8 cellular contexts compared by ENCODE assay signal in the genomic region with DNA sequence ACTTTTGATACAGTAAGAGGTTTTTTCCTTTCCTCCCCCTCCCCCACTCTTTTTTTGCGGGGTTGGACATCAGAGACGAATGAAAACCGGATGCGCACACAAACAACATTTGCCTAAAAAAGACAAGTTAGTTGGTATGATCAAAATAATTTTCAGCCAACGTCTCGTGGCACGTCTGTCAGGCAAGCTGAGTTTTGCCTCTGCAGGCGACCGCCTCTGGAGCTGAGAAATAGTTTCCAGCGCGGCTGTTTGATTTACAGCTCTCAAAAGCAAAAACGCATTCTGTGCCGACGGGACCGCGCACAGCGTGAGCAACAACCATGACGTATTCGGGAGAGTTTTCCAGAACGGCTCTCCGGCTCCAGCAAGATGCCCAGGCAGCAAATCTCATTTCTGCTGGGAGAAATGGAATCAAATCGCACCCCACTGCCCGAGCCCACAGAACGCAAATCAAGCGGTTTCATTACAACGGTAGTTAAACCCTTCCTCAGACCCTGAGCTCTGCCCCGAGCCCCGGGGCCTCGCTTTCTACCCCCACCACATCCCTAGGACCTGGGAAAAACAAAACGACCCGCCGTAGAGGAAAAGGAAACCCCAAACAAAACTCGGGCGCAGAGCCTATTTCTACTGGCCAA. TPM values are rescaled to one million over a fixed set of nuclear protein-coding genes. Genes with fewer than 3 reads are reported as not detected.
A peak's percentile ranks its signal among the peaks of the same experiment; 100 is the strongest.
DNase-seq lines count a peak whose midpoint lies in the region; ATAC-seq and TF ChIP-seq lines count a peak whose summit lies in the region.

No MANE protein-coding gene starts in this region.

- no peaks in the 10 kb centered on the region for H3K27me3 ChIP-seq in NT2/D1 (ENCODE audit: insufficient read depth, insufficient read length)
- no peaks in the 10 kb centered on the region for H3K27me3 ChIP-seq in osteoblast (ENCODE audit: insufficient read depth, low read length)
- no peaks in the 10 kb centered on the region for H3K27me3 ChIP-seq in thyroid gland

- no peaks in the 10 kb centered on the region for H3K36me3 ChIP-seq in NT2/D1 (ENCODE audit: insufficient read depth, insufficient read length, low read length)
- H3K36me3 ChIP-seq in osteoblast (ENCODE audit: insufficient read depth, low read length) = no peaks in the 10 kb centered on the region
- no peaks in the 10 kb centered on the region for H3K36me3 ChIP-seq in thyroid gland

- 0% methylated on average over 18 to 33 of the region's 34 CpGs for WGBS in thyroid gland, 2 donors

- TF ChIP-seq CTCF in glutamatergic neuron (IDR thresholded peaks at IDR 0.05; ENCODE audit: partially characterized antibody, unreplicated experiment) = no peak
- no peak for TF ChIP-seq CTCF in osteoblast (IDR thresholded peaks at IDR 0.05; ENCODE audit: extremely low read depth, low read depth, low read length)
- TF ChIP-seq CTCF in thyroid gland (IDR thresholded peaks at IDR 0.05) = no peak

- peak overlapping the region; percentile 99 for H3K4me2 ChIP-seq in osteoblast (ENCODE audit: insufficient read depth, low read length)

- peaks cover 7% of the 10 kb centered on the region for H3K4me1 ChIP-seq in NT2/D1 (ENCODE audit: insufficient read depth, insufficient read length)
- peaks cover 44% of the 10 kb centered on the region for H3K4me1 ChIP-seq in osteoblast (ENCODE audit: insufficient read depth, low read length)
- H3K4me1 ChIP-seq in thyroid gland = peaks cover 15 to 17% of the 10 kb centered on the region in 2 donors

- H3K9me3 ChIP-seq in NT2/D1 (ENCODE audit: insufficient read depth, low read length) (no peaks in the 10 kb centered on the region), osteoblast (ENCODE audit: low read depth, low read length) (no peaks in the 10 kb centered on the region), thyroid gland (no peaks in the 10 kb centered on the region)

- H3K79me2 ChIP-seq in osteoblast (ENCODE audit: insufficient read depth, low read length) = no peaks in the 10 kb centered on the region

- H2AFZ ChIP-seq in osteoblast (ENCODE audit: low read length) = peak overlapping the region; percentile 91

- peak overlapping the region; percentile 100 for H3K27ac ChIP-seq in osteoblast (ENCODE audit: low read depth, low read length)
- H3K27ac ChIP-seq in thyroid gland = peak overlapping the region; percentile 97 to 100 (median 98)

- DNase-seq in SIG-M5 treated with dmso at 0.1 percent for 504 hours (lab: John Stamatoyannopoulos, UW; ENCODE audit: unreplicated experiment) (peak; percentile 38), SIG-M5 (lab: John Stamatoyannopoulos, UW) (no peak), NT2/D1 (ENCODE audit: low read depth, low spot score) (no peak), glutamatergic neuron (peak; percentile 36), osteoblast (ENCODE audit: insufficient read length, low spot score, missing footprints) (peak; percentile 77), thyroid gland (peak; percentile 68)
- DNase-seq in activated gamma-delta T cell treated with anti-CD3 and anti-CD28 coated beads, Interleukin-2, amount 50 U/mL, for 16 hours (ENCODE audit: low read depth) = peak; percentile 56

- H3K4me1 Mint-ChIP-seq in glutamatergic neuron (ENCODE audit: low read depth, unreplicated experiment) = peaks cover 7% of the 10 kb centered on the region

- no peak for TF ChIP-seq POLR2A in thyroid gland (IDR thresholded peaks at IDR 0.05)

- H3K4me3 ChIP-seq in NT2/D1 (ENCODE audit: insufficient read length, low read depth) (peak overlapping the region; percentile 57), osteoblast (ENCODE audit: insufficient read depth, low read length) (peak overlapping the region; percentile 90), thyroid gland (replicated peaks in 1 of 3) (peak overlapping the region; percentile 5 to 53 (median 27))

- intact Hi-C loops in thyroid gland (cut with DNase I) = loop anchor here (10.0 kb wide), 1 partner anchor 48 kb away; a partner anchor contains a TSS

- no peaks in the 10 kb centered on the region for H3K9me3 Mint-ChIP-seq in glutamatergic neuron (ENCODE audit: unreplicated experiment)

- no peak overlapping the region for H3K27ac Mint-ChIP-seq in glutamatergic neuron (ENCODE audit: unreplicated experiment)

- H4K20me1 ChIP-seq in osteoblast (ENCODE audit: insufficient read depth, low read length) = no peaks in the 10 kb centered on the region

- no peak overlapping the region for H3K4me3 Mint-ChIP-seq in glutamatergic neuron (ENCODE audit: unreplicated experiment)

- H3K9ac ChIP-seq in NT2/D1 (ENCODE audit: insufficient read length, low read depth) = peak overlapping the region; percentile 82

- H3K36me3 Mint-ChIP-seq in glutamatergic neuron (ENCODE audit: unreplicated experiment) = no peaks in the 10 kb centered on the region

- ATAC-seq in HG03196 (IDR thresholded peaks at IDR 0.05; ENCODE audit: unreplicated experiment) = peak; percentile 1

- H3K27me3 Mint-ChIP-seq in glutamatergic neuron (ENCODE audit: unreplicated experiment) = no peaks in the 10 kb centered on the region

RNA-seq across cellular contexts. Expression of a gene that starts 14.2 kb away (rescaled TPM):
- total RNA-seq in glutamatergic neuron (ENCODE audit: unreplicated experiment) (590 TPM), osteoblast (227 and 313 TPM in 2 replicates), thyroid gland (100 to 1,000 TPM; 262 to 355 (median 294) TPM)

RNA-seq across cellular contexts. Expression of a gene that starts 50.9 kb away (rescaled TPM):
- 22.4 TPM for total RNA-seq in glutamatergic neuron (ENCODE audit: unreplicated experiment)
- 10.3 and 11.2 TPM in 2 replicates for total RNA-seq in osteoblast
- total RNA-seq in thyroid gland = 10 to 100 TPM; 21.7 to 38.7 (median 26.7) TPM

Comparison
In these comparisons a context has a peak if more than half of its experiments do, and no peak if none do; other contexts are left out.
1. DNase-seq: peak in SIG-M5 treated with dmso at 0.1 percent for 504 hours (single experiment), activated gamma-delta T cell treated with anti-CD3 and anti-CD28 coated beads, Interleukin-2, amount 50 U/mL, for 16 hours (single experiment), glutamatergic neuron (single experiment), osteoblast (single experiment) and thyroid gland (2 of 2); none in SIG-M5 (single experiment) and NT2/D1 (single experiment).
2. H3K4me3 ChIP-seq: peak in every context shown above with its lines; median percentile 90 in osteoblast; 57 in NT2/D1; 27 in thyroid gland.